In genomic region chr7:154680894-154681659, GRCh38 we compare ENCODE assay signal across 20 cellular contexts.
A peak's percentile ranks its signal among the peaks of the same experiment; 100 is the strongest.
DNase-seq lines count a peak whose midpoint lies in the region; ATAC-seq, FAIRE-seq and TF ChIP-seq lines count a peak whose summit lies in the region.
"Had no signal": no experiment of that assay in that cellular context is flagged by ENCODE, and none has a peak within 500 bp of the region (broad histone marks: within the 10 kb centered on the region; RNA-seq: fewer than 3 reads in every experiment).

No MANE protein-coding gene starts in this region.

- TF ChIP-seq EP300 in K562 (IDR thresholded peaks at IDR 0.05; ENCODE audit: low read length) = peak; percentile 50; the same call in 1 of the 2 replicates

- H3K9me3 ChIP-seq in K562 (replicated peaks; ENCODE audit: control insufficient read depth, insufficient read depth, low read depth, low read length) = peaks cover 10% of the 10 kb centered on the region
- H3K9me3 ChIP-seq: Caco-2, HAP-1 had no signal

- H3K27me3 ChIP-seq in K562 (ENCODE audit: control insufficient read depth in 2 of 2, insufficient read depth in 2 of 2, low read length in 2 of 2) = no peaks in the 10 kb centered on the region
- H3K27me3 ChIP-seq: BLaER1 treated with 17β-estradiol and CSF1 and Interleukin-3, amounts not matched to agents 10 nM and 100 nM had no signal

- DNase-seq in Daoy (ENCODE audit: low read depth) = peak; percentile 60
- DNase-seq in RPMI7951 (ENCODE audit: low read depth) = peak; percentile 59
- peak; percentile 81 to 94 (median 86) for DNase-seq in K562 (ENCODE audit: extremely low read depth in 1 of 4, low spot score in 3 of 4)
- DNase-seq in left kidney (ENCODE audit: low read depth, low spot score) = peak; percentile 24
- DNase-seq in activated CD4-positive, alpha-beta T cell treated with anti-CD3 and anti-CD28 coated beads, Interleukin-2, amount 50 U/mL, for 48 hours = no peak
- no peak for DNase-seq in superior temporal gyrus (ENCODE audit: extremely low spot score)
- no peak for DNase-seq in COR-L47 (lab: John Stamatoyannopoulos, UW)
- DNase-seq in left colon = no peak
- DNase-seq: 8988T; Caco-2; CD4-positive, CD25-positive, alpha-beta regulatory T cell; CD8-positive, alpha-beta memory T cell; GF-D8; IMR-90; KBM-7 had no signal

- ATAC-seq in K562 (peak; percentile 88), left colon (no peak)

- FAIRE-seq in K562 (lab: Jason Lieb, UNC) = peak; percentile 58
- FAIRE-seq: D721Med, H1, HTR-8/SVneo had no signal

- peak overlapping the region; percentile 70 to 76 for H3K9ac ChIP-seq in K562 (ENCODE audit: insufficient read depth in 1 of 2, low read depth in 2 of 2, low read length in 2 of 2)
- H3K9ac ChIP-seq: BLaER1 treated with 17β-estradiol and CSF1 and Interleukin-3, amounts not matched to agents 10 nM and 100 nM had no signal

- in situ Hi-C loops in K562 (cut with MboI) = no loop called here

- H3K36me3 ChIP-seq in K562 (ENCODE audit: control insufficient read depth, insufficient read depth, low read length) = peaks cover 9% of the 10 kb centered on the region; the same call in 2 of the 3 replicates
- H3K36me3 ChIP-seq: BLaER1 treated with 17β-estradiol and CSF1 and Interleukin-3, amounts not matched to agents 10 nM and 100 nM; HAP-1 had no signal

- H3K27ac ChIP-seq in K562 (ENCODE audit: extremely low read depth, low read depth, low read length) = peak overlapping the region; percentile 80
- H3K27ac ChIP-seq: BLaER1 treated with 17β-estradiol and CSF1 and Interleukin-3, amounts not matched to agents 10 nM and 100 nM had no signal

- no peaks in the 10 kb centered on the region for H3K9me1 ChIP-seq in K562 (ENCODE audit: control insufficient read depth, insufficient read depth, low read length)

- H3K79me2 ChIP-seq in K562 (ENCODE audit: control insufficient read depth, insufficient read depth, low read length) = peaks cover 20% of the 10 kb centered on the region

- TF ChIP-seq CTCF in K562 (IDR thresholded peaks at IDR 0.05 in 2 of 3, conservative IDR thresholded peaks at IDR 0.05 in 1 of 3; ENCODE audit: insufficient read depth in 2 of 3, low read depth in 1 of 3, low read length in 3 of 3) = peak; percentile 29 to 40 (median 30); a peak in 4 of 6 replicates

- peak overlapping the region; percentile 95 for H2AFZ ChIP-seq in K562 (ENCODE audit: low read depth, low read length)

- intact Hi-C loops in K562 (cut with micrococcal nuclease) (no loop called here), left colon (cut with DNase I, micrococcal nuclease) (no loop called here)

- TF ChIP-seq POLR2A in K562 (conservative IDR thresholded peaks at IDR 0.05) = peak; percentile 90

- POLR2A ChIA-PET in K562 (lab: Yijun Ruan, JAX) = interaction anchor here (0.7 to 1.0 kb wide), 3 partner anchors 12 to 41 kb away, joined by 3 to 4 read pairs (median 3); no protein-coding TSS in a partner anchor

- CTCF ChIA-PET in K562 (lab: Yijun Ruan, JAX; ENCODE audit: low intra/inter-chr PET ratio) = interaction anchor here (1.2 kb wide), 1 partner anchor 42 kb away, joined by 5 read pairs; no protein-coding TSS in a partner anchor

- TF ChIP-seq RAD21 in K562 (CRISPR knock-in tag; conservative IDR thresholded peaks at IDR 0.05 in 1 of 2, IDR thresholded peaks at IDR 0.05 in 1 of 2) = no peak

- peaks cover 17 to 50% of the 10 kb centered on the region in 2 experiments for H3K4me1 ChIP-seq in K562 (replicated peaks in 1 of 2; ENCODE audit: control insufficient read depth in 2 of 2, insufficient read depth in 2 of 2, low read length in 2 of 2)
- H3K4me1 ChIP-seq: BLaER1 treated with 17β-estradiol and CSF1 and Interleukin-3, amounts not matched to agents 10 nM and 100 nM; Caco-2; HAP-1 had no signal

- BruUV-seq in K562 (replicated peaks; lab: Mats Ljungman, UMichigan) = TSS peak; percentile 75

- H3K4me2 ChIP-seq in K562 (ENCODE audit: insufficient read depth, low read length) = peak overlapping the region; percentile 81
- H3K4me2 ChIP-seq: BLaER1 treated with 17β-estradiol and CSF1 and Interleukin-3, amounts not matched to agents 10 nM and 100 nM had no signal

- H3K4me3 ChIP-seq in K562 = peak overlapping the region; percentile 44
- H3K4me3 ChIP-seq: BLaER1 treated with 17β-estradiol and CSF1 and Interleukin-3, amounts not matched to agents 10 nM and 100 nM; HAP-1 had no signal

- WGBS in K562 (ENCODE audit: insufficient coverage, low coverage, missing lambda C conversion rate) = 3% methylated on average over 18 of the region's 18 CpGs

- H4K20me1 ChIP-seq in K562 (replicated peaks; ENCODE audit: control insufficient read depth, insufficient read depth, low read length) = no peaks in the 10 kb centered on the region
- H4K20me1 ChIP-seq: BLaER1 treated with 17β-estradiol and CSF1 and Interleukin-3, amounts not matched to agents 10 nM and 100 nM had no signal

TF ChIP-seq in K562, 482 proteins besides CTCF, POLR2A, EP300 and RAD21 (continues in another document):
- no peak for TF ChIP-seq E2F1 (CRISPR knock-in tag; IDR thresholded peaks at IDR 0.05)
- peak; percentile 54; the same call in 1 of the 2 replicates for TF ChIP-seq NFIC (IDR thresholded peaks at IDR 0.05)
- peak; percentile 8; the same call in 1 of the 2 replicates for TF ChIP-seq EHMT2 (IDR thresholded peaks at IDR 0.05)
- TF ChIP-seq MXD1 (CRISPR knock-in tag; IDR thresholded peaks at IDR 0.05; ENCODE audit: borderline replicate concordance, poor library complexity, severe bottlenecking) = no peak
- TF ChIP-seq HDAC1 (IDR thresholded peaks at IDR 0.05) = 0 out of 4 replicates have a peak, but pooled peaks of 1 of the 2 experiments have one; percentile 18
- peak; percentile 71 for TF ChIP-seq TBP (optimal IDR thresholded peaks at IDR 0.05; ENCODE audit: low read depth, low read length)
- TF ChIP-seq VEZF1 (CRISPR knock-in tag; IDR thresholded peaks at IDR 0.05) = peak; percentile 59; the same call in 1 of the 2 replicates
- 0 out of 2 replicates have a peak, but pooled peaks have one; percentile 14 for TF ChIP-seq NR2C1 (IDR thresholded peaks at IDR 0.05)
- TF ChIP-seq NR2C1 (tag; IDR thresholded peaks at IDR 0.05) = no peak
- TF ChIP-seq CBX3 (IDR thresholded peaks at IDR 0.05; ENCODE audit: borderline replicate concordance in 1 of 2, low read length in 2 of 2) = peak in 1 of 2 experiments; percentile 25; a peak in 1 of 3 replicates
- peak; percentile 18; the same call in 1 of the 2 replicates for TF ChIP-seq BHLHE40 (IDR thresholded peaks at IDR 0.05; ENCODE audit: low read length)
- no peak for TF ChIP-seq ZNF449 (CRISPR knock-in tag; IDR thresholded peaks at IDR 0.05)

Comparison
In these comparisons a context has a peak if more than half of its experiments do, and no peak if none do; other contexts are left out.
1. DNase-seq: peak in Daoy (single experiment), RPMI7951 (single experiment), K562 (4 of 4) and left kidney (single experiment); none in activated CD4-positive, alpha-beta T cell treated with anti-CD3 and anti-CD28 coated beads, Interleukin-2, amount 50 U/mL, for 48 hours (0 of 2), superior temporal gyrus (single experiment), COR-L47 (single experiment) and left colon (0 of 2).